In genomic region chr10:45354261-45354660, GRCh38 we compare ENCODE assay signal across 1 cellular context.
TF ChIP-seq lines count a peak whose summit lies in the region.

No MANE protein-coding gene starts in this region.

TF ChIP-seq in GM12878, 131 proteins besides CTCF, POLR2A, EP300 and RAD21:
- TF ChIP-seq PAX5 (IDR thresholded peaks at IDR 0.05; ENCODE audit: borderline replicate concordance, low read depth, low read length) (peak; percentile 83; the same call in 1 of the 2 replicates), IRF5 (IDR thresholded peaks at IDR 0.05; ENCODE audit: borderline replicate concordance) (no peak), RUNX3 (IDR thresholded peaks at IDR 0.05; ENCODE audit: low read length) (peak; percentile 76)
